In the genomic region with DNA sequence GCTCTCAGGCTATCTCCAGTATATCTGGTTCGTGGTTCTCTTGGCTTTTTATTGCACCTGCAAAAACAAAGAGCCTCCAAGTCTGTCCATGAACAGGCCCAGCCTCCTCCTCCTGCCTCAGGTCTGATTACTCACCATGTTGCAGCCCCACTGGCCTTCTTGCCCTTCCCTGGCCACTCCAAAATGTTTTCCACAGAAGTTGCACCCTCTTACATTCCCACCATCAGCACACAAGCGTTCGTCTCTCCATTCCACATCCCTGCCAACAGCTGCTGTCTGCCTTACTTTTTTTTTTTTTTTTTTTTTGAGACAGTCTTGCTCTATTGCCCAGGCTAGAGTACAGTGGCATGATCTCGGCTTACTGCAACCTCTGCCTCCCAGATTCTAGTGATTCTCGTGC, we compare ENCODE assay signal across 21 cellular contexts.
"Had no signal": no experiment of that assay in that cellular context is flagged by ENCODE, and none has a peak within 500 bp of the region (broad histone marks: within the 10 kb centered on the region; RNA-seq: fewer than 3 reads in every experiment).

No MANE protein-coding gene starts in this region.

- DNase-seq: activated CD4-positive, alpha-beta T cell treated with anti-CD3 and anti-CD28 coated beads, Interleukin-2, amount 10 ng/mL, durations not matched to agents 7 days and 5 days; activated CD4-positive, CD25-positive, alpha-beta regulatory T cell treated with anti-CD3 and anti-CD28 coated beads, Interleukin-2, amount 50 U/mL, for 72 hours; activated CD8-positive, alpha-beta memory T cell treated with anti-CD3 and anti-CD28 coated beads, Interleukin-2, amount 50 U/mL, for 4 hours; activated effector memory CD4-positive, alpha-beta T cell treated with anti-CD3 and anti-CD28 coated beads, Interleukin-2, amount 50 U/mL, for 16 hours; adrenal gland; left lung; right cardiac atrium; stimulated activated CD4-positive, alpha-beta T cell treated with anti-CD3 and anti-CD28 coated beads, Interleukin-1b, Interleukin-23, amount 100 ng/mL, for 48 hours; T-cell; testis had no signal

- H3K27me3 Mint-ChIP-seq: activated CD4-positive, alpha-beta T cell treated with anti-CD3 and anti-CD28 coated beads, Interleukin-2, amount 10 ng/mL, durations not matched to agents 7 days and 5 days; activated naive CD4-positive, alpha-beta T cell treated with anti-CD3 and anti-CD28 coated beads, Interleukin-2, amount 50 U/mL, for 24 hours; natural killer cell treated with Interleukin-12 subunit alpha and Interleukin-12 subunit beta and Interleukin-15 and Interleukin-18, amount 100 ng/mL, for 72 hours; T-cell had no signal

- H3K27ac Mint-ChIP-seq: activated CD4-positive, alpha-beta T cell treated with anti-CD3 and anti-CD28 coated beads, Interleukin-2, amount 10 ng/mL, durations not matched to agents 7 days and 5 days; natural killer cell treated with Interleukin-12 subunit alpha and Interleukin-12 subunit beta and Interleukin-15 and Interleukin-18, amount 100 ng/mL, for 72 hours; T-helper 2 cell treated with Interferon-gamma antibody and Interleukin-4, amounts not matched to agents 5 μg/mL and 100 μg/mL, for 36 hours had no signal

- H3K4me3 Mint-ChIP-seq: activated CD4-positive, alpha-beta T cell treated with anti-CD3 and anti-CD28 coated beads, Interleukin-2, amount 10 ng/mL, durations not matched to agents 7 days and 5 days; activated naive CD4-positive, alpha-beta T cell treated with anti-CD3 and anti-CD28 coated beads, Interleukin-2, amount 50 U/mL, for 24 hours; natural killer cell treated with Interleukin-12 subunit alpha and Interleukin-12 subunit beta and Interleukin-15 and Interleukin-18, amount 100 ng/mL, for 72 hours; T-cell; T-helper 2 cell treated with Interferon-gamma antibody and Interleukin-4, amounts not matched to agents 5 μg/mL and 100 μg/mL, for 36 hours had no signal

- H3K27me3 ChIP-seq: adrenal gland, ascending aorta, left lung, testis, vagina had no signal

- H3K4me1 Mint-ChIP-seq: activated CD4-positive, alpha-beta T cell treated with anti-CD3 and anti-CD28 coated beads, Interleukin-2, amount 10 ng/mL, durations not matched to agents 7 days and 5 days; activated naive CD4-positive, alpha-beta T cell treated with anti-CD3 and anti-CD28 coated beads, Interleukin-2, amount 50 U/mL, for 24 hours; T-cell had no signal

- H3K4me1 ChIP-seq: adrenal gland, ascending aorta, left lung, parathyroid adenoma, testis, vagina had no signal

- ATAC-seq: left lung; natural killer cell treated with Interleukin-12 subunit alpha and Interleukin-12 subunit beta and Interleukin-15 and Interleukin-18, amount 100 ng/mL, for 72 hours; right cardiac atrium; SK-N-SH treated with all-trans-retinoic acid at 6 μM for 48 hours; T-cell had no signal

- H3K9me3 ChIP-seq: adrenal gland, ascending aorta, left lung, testis, vagina had no signal

- H3K4me3 ChIP-seq: adrenal gland, ascending aorta, coronary artery, left lung, lung, testis, vagina had no signal

- H3K27ac ChIP-seq: adrenal gland, ascending aorta, coronary artery, epithelial cell of prostate, left lung, parathyroid adenoma, testis, vagina, VCaP had no signal

- H3K9me3 Mint-ChIP-seq: activated CD4-positive, alpha-beta T cell treated with anti-CD3 and anti-CD28 coated beads, Interleukin-2, amount 10 ng/mL, durations not matched to agents 7 days and 5 days; activated naive CD4-positive, alpha-beta T cell treated with anti-CD3 and anti-CD28 coated beads, Interleukin-2, amount 50 U/mL, for 24 hours; natural killer cell treated with Interleukin-12 subunit alpha and Interleukin-12 subunit beta and Interleukin-15 and Interleukin-18, amount 100 ng/mL, for 72 hours; T-cell; T-helper 2 cell treated with Interferon-gamma antibody and Interleukin-4, amounts not matched to agents 5 μg/mL and 100 μg/mL, for 36 hours had no signal
